Comparison of ENCODE assay signal across 8 cellular contexts in the genomic region with DNA sequence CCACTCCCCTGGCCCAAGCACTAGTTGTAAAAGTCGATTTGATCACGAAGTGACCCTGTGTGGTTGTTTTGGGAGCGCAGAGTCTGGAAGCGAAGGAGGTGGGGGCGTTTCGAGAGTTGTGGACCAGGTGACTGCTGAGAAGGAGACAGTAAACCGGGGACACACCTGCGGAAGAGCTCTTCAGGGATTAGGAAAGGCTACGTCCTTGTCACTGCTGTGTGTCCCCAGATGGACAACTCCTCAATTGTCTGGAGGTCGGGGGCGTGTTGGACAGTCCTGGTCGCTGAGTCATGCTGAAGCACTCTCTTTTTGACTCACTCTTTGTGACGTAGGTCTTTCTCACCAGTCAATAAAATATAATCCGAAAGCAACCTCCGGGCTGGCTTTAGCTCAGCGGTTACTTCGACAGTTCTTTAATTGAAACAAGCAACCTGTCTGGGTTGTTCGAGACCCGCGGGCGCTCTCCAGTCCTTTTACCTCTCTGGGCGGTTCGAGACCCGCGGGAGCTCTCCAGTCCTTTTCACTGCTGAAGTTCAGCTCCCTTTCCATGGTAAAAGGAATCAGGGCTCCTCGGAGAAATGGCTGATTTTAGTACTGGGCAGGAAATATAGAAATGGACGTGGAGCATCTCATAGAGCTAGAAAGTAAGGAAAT. TPM values are rescaled to one million over a fixed set of nuclear protein-coding genes. Genes with fewer than 3 reads are reported as not detected.
DNase-seq lines count a peak whose midpoint lies in the region; ATAC-seq and TF ChIP-seq lines count a peak whose summit lies in the region.

No MANE protein-coding gene starts in this region.

- peak overlapping the region; percentile 69 for H3K27ac ChIP-seq in ACC112 (ENCODE audit: low read depth, low read length)

- H3K79me2 ChIP-seq in ACC112 (ENCODE audit: control insufficient read depth, insufficient read depth, low read length, unreplicated experiment): no peaks in the 10 kb centered on the region

- no peaks in the 10 kb centered on the region for H3K4me1 ChIP-seq in ACC112 (ENCODE audit: control insufficient read depth, insufficient read depth, low read length, unreplicated experiment)

- peak overlapping the region; percentile 78 for H3K4me3 ChIP-seq in ACC112 (ENCODE audit: low read depth, low read length)
- H3K4me3 ChIP-seq in choroid plexus epithelial cell (ENCODE audit: low read depth, low read length): peak overlapping the region; percentile 65

- H3K27me3 Mint-ChIP-seq in activated CD4-positive, alpha-beta T cell treated with anti-CD3 and anti-CD28 coated beads for 36 hours: no peaks in the 10 kb centered on the region

- peaks cover 18% of the 10 kb centered on the region for H3K4me1 Mint-ChIP-seq in activated CD4-positive, alpha-beta T cell treated with anti-CD3 and anti-CD28 coated beads for 36 hours

- peak overlapping the region; percentile 86 for H3K4me3 Mint-ChIP-seq in activated CD4-positive, alpha-beta T cell treated with anti-CD3 and anti-CD28 coated beads for 36 hours

- peak; percentile 34 for DNase-seq in NCI-H345 treated with DMSO at 0.1 percent for 48 hours (lab: John Stamatoyannopoulos, UW; ENCODE audit: unreplicated experiment)
- DNase-seq in activated CD4-positive, alpha-beta T cell treated with anti-CD3 and anti-CD28 coated beads for 36 hours: peak; percentile 93
- peak; percentile 99 for DNase-seq in choroid plexus epithelial cell (ENCODE audit: low read depth)
- peak; percentile 98 for DNase-seq in kidney glomerular epithelial cell (lab: John Stamatoyannopoulos, UW)
- DNase-seq in stimulated activated CD4-positive, alpha-beta T cell treated with anti-CD3 and anti-CD28 coated beads, Interleukin-15, amount 100 ng/mL, for 24 hours: peak; percentile 92

- H3K36me3 Mint-ChIP-seq in activated CD4-positive, alpha-beta T cell treated with anti-CD3 and anti-CD28 coated beads for 36 hours (ENCODE audit: low read depth): peaks cover 16% of the 10 kb centered on the region

- POLR2A ChIA-PET in activated CD4-positive, alpha-beta T cell treated with anti-CD3 and anti-CD28 coated beads for 36 hours (lab: Charles Lee): interaction anchor here (0.6 to 2.2 kb wide), 10 partner anchors 11 to 1119 kb away, joined by 3 to 11 read pairs (median 3); a partner anchor contains a TSS

- peak; percentile 90 for ATAC-seq in GM18873 (IDR thresholded peaks at IDR 0.05; ENCODE audit: low FRiP score, unreplicated experiment)
- ATAC-seq in HG03159 (IDR thresholded peaks at IDR 0.05; ENCODE audit: unreplicated experiment): peak; percentile 89
- peak; percentile 95 for ATAC-seq in activated CD4-positive, alpha-beta T cell treated with anti-CD3 and anti-CD28 coated beads for 36 hours

- H3K36me3 ChIP-seq in ACC112 (ENCODE audit: insufficient read depth, low read length): peaks cover 3% of the 10 kb centered on the region; the same call in 1 of the 2 replicates

- no peaks in the 10 kb centered on the region for H3K9me3 Mint-ChIP-seq in activated CD4-positive, alpha-beta T cell treated with anti-CD3 and anti-CD28 coated beads for 36 hours (ENCODE audit: low read depth)

- H3K27me3 ChIP-seq in ACC112 (ENCODE audit: insufficient read depth, low read length): no peaks in the 10 kb centered on the region

- TF ChIP-seq CTCF in choroid plexus epithelial cell (conservative IDR thresholded peaks at IDR 0.05; ENCODE audit: low read depth, low read length): no peak

- peak overlapping the region; percentile 97 for H3K27ac Mint-ChIP-seq in activated CD4-positive, alpha-beta T cell treated with anti-CD3 and anti-CD28 coated beads for 36 hours

- CTCF ChIA-PET in activated CD4-positive, alpha-beta T cell treated with anti-CD3 and anti-CD28 coated beads for 36 hours (lab: Charles Lee): interaction anchor here (0.6 to 2.1 kb wide), 15 partner anchors 9 to 908 kb away, joined by 3 to 9 read pairs (median 4); a partner anchor contains a TSS

- intact Hi-C loops in activated CD4-positive, alpha-beta T cell treated with anti-CD3 and anti-CD28 coated beads for 36 hours (cut with DNase I, micrococcal nuclease): loop anchor here (1.0 to 10.0 kb wide), 15 partner anchors 11 to 609 kb away; a partner anchor contains a TSS

- peak overlapping the region; percentile 43 for H2AFZ ChIP-seq in ACC112 (ENCODE audit: low read length, unreplicated experiment)

RNA-seq across cellular contexts. Expression of a gene that starts 10.8 kb away (rescaled TPM):
- 10 to 100 TPM; 49.9 to 55.3 TPM for total RNA-seq in activated CD4-positive, alpha-beta T cell treated with anti-CD3 and anti-CD28 coated beads for 36 hours

RNA-seq across cellular contexts. Expression of a gene that starts 19.8 kb away (rescaled TPM):
- total RNA-seq in activated CD4-positive, alpha-beta T cell treated with anti-CD3 and anti-CD28 coated beads for 36 hours: 10 to 100 TPM; 20.9 to 28.1 TPM

RNA-seq across cellular contexts. Expression of a gene that starts 19.9 kb away (rescaled TPM):
- total RNA-seq in activated CD4-positive, alpha-beta T cell treated with anti-CD3 and anti-CD28 coated beads for 36 hours: 10 to 100 TPM; 83.3 to 91.0 TPM

RNA-seq across cellular contexts. Expression of a gene that starts 37.6 kb away (rescaled TPM):
- total RNA-seq in activated CD4-positive, alpha-beta T cell treated with anti-CD3 and anti-CD28 coated beads for 36 hours: 1 to 10 TPM; 2.1 to 3.0 TPM

RNA-seq across cellular contexts. Expression of a gene that starts 46.3 kb away (rescaled TPM):
- total RNA-seq in activated CD4-positive, alpha-beta T cell treated with anti-CD3 and anti-CD28 coated beads for 36 hours: 10 to 100 TPM; 25.9 to 31.7 TPM

Comparison
In these comparisons a context has a peak if more than half of its experiments do, and no peak if none do; other contexts are left out.
1. Peak in every context shown above with its lines: DNase-seq, ATAC-seq, H3K4me3 ChIP-seq and H3K27ac ChIP-seq.
2. DNase-seq: peak in every context shown above with its lines; median percentile 99 in choroid plexus epithelial cell; 98 in kidney glomerular epithelial cell; 93 in activated CD4-positive, alpha-beta T cell treated with anti-CD3 and anti-CD28 coated beads for 36 hours; 92 in stimulated activated CD4-positive, alpha-beta T cell treated with anti-CD3 and anti-CD28 coated beads, Interleukin-15, amount 100 ng/mL, for 24 hours; 34 in NCI-H345 treated with DMSO at 0.1 percent for 48 hours.